Comparison of ENCODE assay signal across 8 cellular contexts in genomic region chr6:34392497-34393190, GRCh38. TPM values are rescaled to one million over a fixed set of nuclear protein-coding genes. Genes with fewer than 3 reads are reported as not detected.
DNase-seq lines count a peak whose midpoint lies in the region; ATAC-seq, FAIRE-seq and TF ChIP-seq lines count a peak whose summit lies in the region.

NUDT3 (minus strand) TSS chr6:34392669; CDS start chr6:34392362, 307 bp downstream.

- H3K9me3 ChIP-seq in kidney (ENCODE audit: control insufficient read depth in 1 of 2, low read length in 2 of 2) = no peaks in the 10 kb centered on the region

- TF ChIP-seq CTCF in kidney (IDR thresholded peaks at IDR 0.05; ENCODE audit: borderline replicate concordance, extremely low read depth, insufficient read depth) = peak; percentile 75

- peak within 1 kb of the TSS; percentile 78 to 89 for H3K9ac ChIP-seq in kidney (ENCODE audit: low read length in 2 of 2)

- intact Hi-C loops in kidney (cut with DNase I) = no loop called here

- peaks cover 11 to 14% of the 10 kb centered on the region in 2 donors for H3K4me1 ChIP-seq in kidney (ENCODE audit: control insufficient read depth in 1 of 2, insufficient read depth in 1 of 2, low read depth in 1 of 2, low read length in 2 of 2)

- ATAC-seq in GM19035 (IDR thresholded peaks at IDR 0.05; ENCODE audit: unreplicated experiment) = peak; percentile 91
- ATAC-seq in HG03354 (IDR thresholded peaks at IDR 0.05; ENCODE audit: poor library complexity, severe bottlenecking, unreplicated experiment) = peak; percentile 85
- ATAC-seq in activated CD4-positive, CD25-positive, alpha-beta regulatory T cell treated with anti-CD3 and anti-CD28 coated beads, Interleukin-2, amount 50 U/mL, for 24 hours = peak; percentile 87 to 89

- DNase-seq in AG20443 (ENCODE audit: low spot score) = peak; percentile 97
- peak; percentile 65 to 93 for DNase-seq in NCI-H446 (lab: John Stamatoyannopoulos, UW)
- DNase-seq in cerebellar cortex (ENCODE audit: low spot score) = peak; percentile 95
- peak; percentile 98 for DNase-seq in kidney
- DNase-seq in stimulated activated CD4-positive, alpha-beta T cell treated with anti-CD3 and anti-CD28 coated beads, Interleukin-15, amount 100 ng/mL, for 24 hours = peak; percentile 96

- no peaks in the 10 kb centered on the region for H3K36me3 ChIP-seq in kidney (ENCODE audit: control insufficient read depth in 1 of 2, insufficient read depth in 2 of 2, low read length in 2 of 2)

- FAIRE-seq in kidney (lab: Jason Lieb, UNC) = no peak

- H3K4me3 ChIP-seq in kidney (ENCODE audit: low read length in 2 of 2) = peak within 1 kb of the TSS; percentile 77 to 90

- peak within 1 kb of the TSS; percentile 86 to 91 for H3K27ac ChIP-seq in kidney (ENCODE audit: low read depth in 2 of 2, low read length in 2 of 2)

RNA-seq across cellular contexts. Expression of gene NUDT3, which starts in this region (rescaled TPM):
- total RNA-seq in kidney = 53.8 TPM
- 17.7 TPM for polyA plus RNA-seq in kidney (ENCODE audit: insufficient read depth, low read depth, low replicate concordance)

Comparison
In these comparisons a context has a peak if more than half of its experiments do, and no peak if none do; other contexts are left out.
1. Peak in every context shown above with its lines: DNase-seq, ATAC-seq, H3K4me3 ChIP-seq and H3K27ac ChIP-seq.